Comparison of ENCODE assay signal across 11 cellular contexts in genomic region chr2:212727751-212728150, GRCh38.
DNase-seq lines count a peak whose midpoint lies in the region; ATAC-seq and TF ChIP-seq lines count a peak whose summit lies in the region.
"Had no signal": no experiment of that assay in that cellular context is flagged by ENCODE, and none has a peak within 500 bp of the region (broad histone marks: within the 10 kb centered on the region; RNA-seq: fewer than 3 reads in every experiment).

No MANE protein-coding gene starts in this region.

- H3K4me3 ChIP-seq in GM06990 (replicated peaks; ENCODE audit: low read depth, low read length), result no peak overlapping the region
- H3K4me3 ChIP-seq in MM.1S (ENCODE audit: low read length), result no peak overlapping the region
- H3K4me3 ChIP-seq in esophagus squamous epithelium, result no peak overlapping the region
- H3K4me3 ChIP-seq: tibial nerve had no signal

- no peak overlapping the region for H3K4me3 Mint-ChIP-seq in chondrocyte (ENCODE audit: unreplicated experiment)
- H3K4me3 Mint-ChIP-seq: natural killer cell had no signal

- H3K4me1 ChIP-seq in MM.1S (ENCODE audit: low read length), result no peaks in the 10 kb centered on the region
- peaks cover 0 to 5% (median 0%) of the 10 kb centered on the region in 3 donors for H3K4me1 ChIP-seq in esophagus squamous epithelium
- H3K4me1 ChIP-seq: BE2C, tibial nerve had no signal

- H3K36me3 ChIP-seq in GM06990 (ENCODE audit: control insufficient read depth, insufficient read depth, low read length), result no peaks in the 10 kb centered on the region
- H3K36me3 ChIP-seq in MM.1S (replicated peaks; ENCODE audit: insufficient read depth, low read length), result no peaks in the 10 kb centered on the region
- no peaks in the 10 kb centered on the region for H3K36me3 ChIP-seq in esophagus squamous epithelium
- H3K36me3 ChIP-seq: BE2C, tibial nerve had no signal

- no peaks in the 10 kb centered on the region for H3K4me1 Mint-ChIP-seq in chondrocyte (ENCODE audit: low read depth)

- peaks cover 3% of the 10 kb centered on the region for H3K27me3 Mint-ChIP-seq in chondrocyte (ENCODE audit: low read depth)

- no peaks in the 10 kb centered on the region for H3K9me3 Mint-ChIP-seq in chondrocyte (ENCODE audit: low read depth)
- H3K9me3 Mint-ChIP-seq: natural killer cell had no signal

- ATAC-seq in GM19023 (IDR thresholded peaks at IDR 0.05; ENCODE audit: unreplicated experiment) (peak; percentile 74), HG02840 (IDR thresholded peaks at IDR 0.05; ENCODE audit: low FRiP score, unreplicated experiment) (peak; percentile 56)

- no peaks in the 10 kb centered on the region for H3F3A ChIP-seq in MM.1S (ENCODE audit: insufficient read depth, low read length)

- no peaks in the 10 kb centered on the region for H3K9me2 ChIP-seq in MM.1S (replicated peaks; ENCODE audit: insufficient read depth, low read length)

- no peaks in the 10 kb centered on the region for H3K27me3 ChIP-seq in GM06990 (replicated peaks; ENCODE audit: control insufficient read depth, insufficient read depth, low read length)
- H3K27me3 ChIP-seq in MM.1S (replicated peaks; ENCODE audit: insufficient read depth, low read length), result no peaks in the 10 kb centered on the region
- H3K27me3 ChIP-seq in esophagus squamous epithelium, result no peaks in the 10 kb centered on the region
- H3K27me3 ChIP-seq: BE2C, tibial nerve had no signal

- H3K9me3 ChIP-seq in MM.1S (replicated peaks; ENCODE audit: insufficient read depth, low read length), result no peaks in the 10 kb centered on the region
- H3K9me3 ChIP-seq in esophagus squamous epithelium, result no peaks in the 10 kb centered on the region
- H3K9me3 ChIP-seq: BE2C, tibial nerve had no signal

- intact Hi-C loops in esophagus squamous epithelium (cut with DNase I), result no loop called here

- no peak for TF ChIP-seq POLR2A in esophagus squamous epithelium (IDR thresholded peaks at IDR 0.05)

- H3K79me2 ChIP-seq in MM.1S (ENCODE audit: low read length), result no peaks in the 10 kb centered on the region

- no peaks in the 10 kb centered on the region for H4K20me1 ChIP-seq in MM.1S (ENCODE audit: insufficient read depth, low read length)

- H3K27ac ChIP-seq in MM.1S (ENCODE audit: low read length), result no peak overlapping the region
- no peak overlapping the region for H3K27ac ChIP-seq in esophagus squamous epithelium
- H3K27ac ChIP-seq: tibial nerve had no signal

- H3K27ac Mint-ChIP-seq in chondrocyte (ENCODE audit: unreplicated experiment), result no peak overlapping the region

- DNase-seq in GM06990 (ENCODE audit: extremely low read depth, insufficient read length) (peak; percentile 46), MM.1S (peak; percentile 69), esophagus squamous epithelium (lab: John Stamatoyannopoulos, UW) (no peak), LoVo (ENCODE audit: low spot score) (no peak), chondrocyte (ENCODE audit: low spot score) (no peak), NCI-H69 (lab: John Stamatoyannopoulos, UW) (no peak)
- DNase-seq: BE2C, natural killer cell had no signal

- no peak for TF ChIP-seq CTCF in GM06990 (IDR thresholded peaks at IDR 0.05; ENCODE audit: insufficient read depth, low read length, poor library complexity, severe bottlenecking)
- no peak for TF ChIP-seq CTCF in MM.1S (IDR thresholded peaks at IDR 0.05; ENCODE audit: low read length)
- no peak for TF ChIP-seq CTCF in esophagus squamous epithelium (IDR thresholded peaks at IDR 0.05)
- no peak for TF ChIP-seq CTCF in chondrocyte (IDR thresholded peaks at IDR 0.05)

- no peak overlapping the region for H3K4me2 ChIP-seq in MM.1S (ENCODE audit: low read depth, low read length)

- H2AFZ ChIP-seq in MM.1S (ENCODE audit: low read length), result no peak overlapping the region

- 45 to 80% methylated on average over 3 of the region's 3 CpGs for WGBS in esophagus squamous epithelium, 2 donors

- no peaks in the 10 kb centered on the region for H3K36me3 Mint-ChIP-seq in chondrocyte (ENCODE audit: low read depth)

- no peak overlapping the region for H3K9ac ChIP-seq in MM.1S (ENCODE audit: low read length)

Comparison
In these comparisons a context has a peak if more than half of its experiments do, and no peak if none do; other contexts are left out.
1. DNase-seq: peak in GM06990 (single experiment) and MM.1S (single experiment); none in esophagus squamous epithelium (single experiment), LoVo (single experiment), chondrocyte (single experiment) and NCI-H69 (single experiment).